22 cellular contexts compared by ENCODE assay signal in genomic region chr1:81032973-81033425, GRCh38.
DNase-seq lines count a peak whose midpoint lies in the region; ATAC-seq and TF ChIP-seq lines count a peak whose summit lies in the region.
"Had no signal": no experiment of that assay in that cellular context is flagged by ENCODE, and none has a peak within 500 bp of the region (broad histone marks: within the 10 kb centered on the region; RNA-seq: fewer than 3 reads in every experiment).

No MANE protein-coding gene starts in this region.

- H3K4me3 ChIP-seq in GM23338: no peak overlapping the region
- H3K4me3 ChIP-seq: breast epithelium, SJSA1, stomach, transverse colon had no signal

- peaks cover 6% of the 10 kb centered on the region for H3K36me3 Mint-ChIP-seq in GM23338 (ENCODE audit: low read depth)
- H3K36me3 Mint-ChIP-seq: mesothelial cell of epicardium had no signal

- H3K36me3 ChIP-seq in GM23338 (ENCODE audit: insufficient read depth): no peaks in the 10 kb centered on the region
- H3K36me3 ChIP-seq: breast epithelium, SJSA1, stomach, transverse colon had no signal

- ATAC-seq in GM23338: no peak
- ATAC-seq: activated naive CD4-positive, alpha-beta T cell treated with anti-CD3 and anti-CD28 coated beads, Interleukin-2, amount 50 U/mL, for 72 hours; naive thymus-derived CD4-positive, alpha-beta T cell; T-helper 17 cell had no signal

- no peaks in the 10 kb centered on the region for H3K4me1 ChIP-seq in GM23338 (ENCODE audit: insufficient read depth)
- H3K4me1 ChIP-seq: breast epithelium, SJSA1, stomach had no signal

- H3K27me3 ChIP-seq in GM23338 (ENCODE audit: insufficient read depth): no peaks in the 10 kb centered on the region
- H3K27me3 ChIP-seq: breast epithelium, SJSA1, stomach, transverse colon had no signal

- H3K4me2 ChIP-seq in GM23338: no peak overlapping the region

- peak overlapping the region; percentile 39; the same call in 1 of the 2 replicates for H2AFZ ChIP-seq in GM23338

- peaks cover 2% of the 10 kb centered on the region for H3K27me3 Mint-ChIP-seq in GM23338 (ENCODE audit: insufficient read depth, low read depth, poor library complexity)
- H3K27me3 Mint-ChIP-seq: naive thymus-derived CD4-positive, alpha-beta T cell; T-helper 17 cell had no signal

- no peaks in the 10 kb centered on the region for H3K79me2 ChIP-seq in GM23338 (replicated peaks; ENCODE audit: insufficient read depth)

- H3K27ac ChIP-seq in GM23338 (ENCODE audit: low read depth): no peak overlapping the region
- H3K27ac ChIP-seq: breast epithelium, SJSA1, stomach, transverse colon had no signal

- H3K9me2 ChIP-seq in GM23338 (ENCODE audit: insufficient read depth): peaks cover 14% of the 10 kb centered on the region

- H3K9me3 Mint-ChIP-seq in GM23338: peaks cover 3% of the 10 kb centered on the region

- no peak overlapping the region for H3K4me3 Mint-ChIP-seq in GM23338
- H3K4me3 Mint-ChIP-seq: mesothelial cell of epicardium; naive thymus-derived CD4-positive, alpha-beta T cell; T-helper 17 cell had no signal

- TF ChIP-seq CTCF in GM23338 (conservative IDR thresholded peaks at IDR 0.05; ENCODE audit: low read depth in 2 of 2): no peak

- H4K20me1 ChIP-seq in GM23338 (replicated peaks; ENCODE audit: insufficient read depth): no peaks in the 10 kb centered on the region

- no peaks in the 10 kb centered on the region for H3F3A ChIP-seq in GM23338 (replicated peaks; ENCODE audit: low read depth)

- DNase-seq in GM23338 (ENCODE audit: low spot score): no peak
- peak; percentile 54 for DNase-seq in NCI-H1436 treated with DMSO at 0.1 percent for 48 hours (lab: John Stamatoyannopoulos, UW)
- peak; percentile 53 for DNase-seq in NCI-H510A treated with DMSO at 0.1 percent for 48 hours (lab: John Stamatoyannopoulos, UW)
- DNase-seq in left kidney (ENCODE audit: low read depth, low spot score): peak; percentile 24
- no peak for DNase-seq in MV-4-11 (lab: John Stamatoyannopoulos, UW)
- no peak for DNase-seq in DMS53 (lab: John Stamatoyannopoulos, UW)
- no peak for DNase-seq in stimulated activated CD4-positive, alpha-beta T cell treated with anti-CD3 and anti-CD28 coated beads, Interleukin-15, amount 100 ng/mL, for 24 hours
- DNase-seq: activated T-cell treated with anti-CD3 and anti-CD28 coated beads for 4 hours; effector CD8-positive, alpha-beta T cell; glutamatergic neuron; islet precursor cell; naive thymus-derived CD4-positive, alpha-beta T cell; NCI-H1092 treated with DMSO at 0.1 percent for 48 hours; NCI-H226; stimulated activated CD8-positive, alpha-beta memory T cell treated with anti-CD3 and anti-CD28 coated beads, Interleukin-4, amount 100 ng/mL, for 48 hours; stomach; T-helper 17 cell; transverse colon had no signal

- H3K4me1 Mint-ChIP-seq in GM23338: no peaks in the 10 kb centered on the region
- H3K4me1 Mint-ChIP-seq: mesothelial cell of epicardium; naive thymus-derived CD4-positive, alpha-beta T cell; T-helper 17 cell had no signal

- H3K27ac Mint-ChIP-seq in GM23338: no peak overlapping the region
- H3K27ac Mint-ChIP-seq: activated naive CD4-positive, alpha-beta T cell treated with anti-CD3 and anti-CD28 coated beads, Interleukin-2, amount 50 U/mL, for 72 hours; mesothelial cell of epicardium; naive thymus-derived CD4-positive, alpha-beta T cell; T-helper 17 cell had no signal

TF ChIP-seq in GM23338, 12 proteins besides CTCF, POLR2A, EP300 and RAD21:
- TF ChIP-seq EZH2phosphoT487 (IDR thresholded peaks at IDR 0.05; ENCODE audit: unreplicated experiment) (no peak), STAT1 (IDR thresholded peaks at IDR 0.05; ENCODE audit: unreplicated experiment) (no peak), ZNF462 (CRISPR knock-in tag; IDR thresholded peaks at IDR 0.05) (no peak)
- TF ChIP-seq, protein P1, sequence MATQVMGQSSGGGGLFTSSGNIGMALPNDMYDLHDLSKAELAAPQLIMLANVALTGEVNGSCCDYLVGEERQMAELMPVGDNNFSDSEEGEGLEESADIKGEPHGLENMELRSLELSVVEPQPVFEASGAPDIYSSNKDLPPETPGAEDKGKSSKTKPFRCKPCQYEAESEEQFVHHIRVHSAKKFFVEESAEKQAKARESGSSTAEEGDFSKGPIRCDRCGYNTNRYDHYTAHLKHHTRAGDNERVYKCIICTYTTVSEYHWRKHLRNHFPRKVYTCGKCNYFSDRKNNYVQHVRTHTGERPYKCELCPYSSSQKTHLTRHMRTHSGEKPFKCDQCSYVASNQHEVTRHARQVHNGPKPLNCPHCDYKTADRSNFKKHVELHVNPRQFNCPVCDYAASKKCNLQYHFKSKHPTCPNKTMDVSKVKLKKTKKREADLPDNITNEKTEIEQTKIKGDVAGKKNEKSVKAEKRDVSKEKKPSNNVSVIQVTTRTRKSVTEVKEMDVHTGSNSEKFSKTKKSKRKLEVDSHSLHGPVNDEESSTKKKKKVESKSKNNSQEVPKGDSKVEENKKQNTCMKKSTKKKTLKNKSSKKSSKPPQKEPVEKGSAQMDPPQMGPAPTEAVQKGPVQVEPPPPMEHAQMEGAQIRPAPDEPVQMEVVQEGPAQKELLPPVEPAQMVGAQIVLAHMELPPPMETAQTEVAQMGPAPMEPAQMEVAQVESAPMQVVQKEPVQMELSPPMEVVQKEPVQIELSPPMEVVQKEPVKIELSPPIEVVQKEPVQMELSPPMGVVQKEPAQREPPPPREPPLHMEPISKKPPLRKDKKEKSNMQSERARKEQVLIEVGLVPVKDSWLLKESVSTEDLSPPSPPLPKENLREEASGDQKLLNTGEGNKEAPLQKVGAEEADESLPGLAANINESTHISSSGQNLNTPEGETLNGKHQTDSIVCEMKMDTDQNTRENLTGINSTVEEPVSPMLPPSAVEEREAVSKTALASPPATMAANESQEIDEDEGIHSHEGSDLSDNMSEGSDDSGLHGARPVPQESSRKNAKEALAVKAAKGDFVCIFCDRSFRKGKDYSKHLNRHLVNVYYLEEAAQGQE (IDR thresholded peaks at IDR 0.05; ENCODE audit: unreplicated experiment): no peak

Comparison
In these comparisons a context has a peak if more than half of its experiments do, and no peak if none do; other contexts are left out.
1. DNase-seq: peak in NCI-H1436 treated with DMSO at 0.1 percent for 48 hours (single experiment), NCI-H510A treated with DMSO at 0.1 percent for 48 hours (single experiment) and left kidney (single experiment); none in GM23338 (single experiment), MV-4-11 (single experiment), DMS53 (single experiment) and stimulated activated CD4-positive, alpha-beta T cell treated with anti-CD3 and anti-CD28 coated beads, Interleukin-15, amount 100 ng/mL, for 24 hours (single experiment).